Comparison of ENCODE assay signal across 1 cellular context in the genomic region with DNA sequence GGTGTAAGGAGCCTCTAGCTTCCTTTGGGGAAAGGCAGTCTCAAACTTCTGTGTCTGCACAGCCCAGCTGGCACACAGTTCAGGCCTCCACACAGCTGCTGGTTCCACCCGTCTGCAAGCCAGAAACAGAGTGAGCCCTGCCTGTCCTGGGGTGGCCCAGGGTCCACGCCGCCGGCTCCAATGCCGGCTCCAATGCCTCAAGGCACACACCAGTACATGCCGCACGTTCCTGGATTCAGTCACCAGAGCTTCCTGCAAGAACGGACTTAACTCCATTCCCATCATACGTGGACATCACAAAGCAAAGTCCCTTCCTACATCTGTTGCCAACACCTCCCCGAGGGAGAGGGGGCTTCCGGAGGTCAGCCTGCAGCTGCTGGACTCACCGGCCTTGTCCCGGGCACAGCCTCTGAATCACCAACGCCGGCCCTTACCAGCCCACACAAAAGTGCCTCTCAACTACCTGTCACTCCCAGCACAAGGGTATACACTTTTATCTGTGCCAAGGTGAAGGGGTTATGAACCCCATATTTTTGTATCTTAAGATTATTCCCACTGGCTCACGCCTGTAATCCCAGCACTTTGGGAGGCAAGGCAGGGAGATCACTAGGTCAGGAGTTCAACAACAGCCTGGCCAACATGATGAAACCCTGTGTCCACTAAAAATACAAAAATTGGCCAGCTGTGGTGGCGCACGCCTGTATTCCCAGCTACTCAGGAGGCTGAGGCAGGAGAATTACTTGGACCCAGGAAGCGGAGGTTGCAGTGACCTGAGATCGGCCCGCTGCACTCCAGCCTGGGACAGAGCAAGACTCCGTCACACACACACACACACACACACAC.
TF ChIP-seq lines count a peak whose summit lies in the region.

No MANE protein-coding gene starts in this region.

TF ChIP-seq in GM23338, 12 proteins besides CTCF, POLR2A, EP300 and RAD21:
- TF ChIP-seq, protein P1, sequence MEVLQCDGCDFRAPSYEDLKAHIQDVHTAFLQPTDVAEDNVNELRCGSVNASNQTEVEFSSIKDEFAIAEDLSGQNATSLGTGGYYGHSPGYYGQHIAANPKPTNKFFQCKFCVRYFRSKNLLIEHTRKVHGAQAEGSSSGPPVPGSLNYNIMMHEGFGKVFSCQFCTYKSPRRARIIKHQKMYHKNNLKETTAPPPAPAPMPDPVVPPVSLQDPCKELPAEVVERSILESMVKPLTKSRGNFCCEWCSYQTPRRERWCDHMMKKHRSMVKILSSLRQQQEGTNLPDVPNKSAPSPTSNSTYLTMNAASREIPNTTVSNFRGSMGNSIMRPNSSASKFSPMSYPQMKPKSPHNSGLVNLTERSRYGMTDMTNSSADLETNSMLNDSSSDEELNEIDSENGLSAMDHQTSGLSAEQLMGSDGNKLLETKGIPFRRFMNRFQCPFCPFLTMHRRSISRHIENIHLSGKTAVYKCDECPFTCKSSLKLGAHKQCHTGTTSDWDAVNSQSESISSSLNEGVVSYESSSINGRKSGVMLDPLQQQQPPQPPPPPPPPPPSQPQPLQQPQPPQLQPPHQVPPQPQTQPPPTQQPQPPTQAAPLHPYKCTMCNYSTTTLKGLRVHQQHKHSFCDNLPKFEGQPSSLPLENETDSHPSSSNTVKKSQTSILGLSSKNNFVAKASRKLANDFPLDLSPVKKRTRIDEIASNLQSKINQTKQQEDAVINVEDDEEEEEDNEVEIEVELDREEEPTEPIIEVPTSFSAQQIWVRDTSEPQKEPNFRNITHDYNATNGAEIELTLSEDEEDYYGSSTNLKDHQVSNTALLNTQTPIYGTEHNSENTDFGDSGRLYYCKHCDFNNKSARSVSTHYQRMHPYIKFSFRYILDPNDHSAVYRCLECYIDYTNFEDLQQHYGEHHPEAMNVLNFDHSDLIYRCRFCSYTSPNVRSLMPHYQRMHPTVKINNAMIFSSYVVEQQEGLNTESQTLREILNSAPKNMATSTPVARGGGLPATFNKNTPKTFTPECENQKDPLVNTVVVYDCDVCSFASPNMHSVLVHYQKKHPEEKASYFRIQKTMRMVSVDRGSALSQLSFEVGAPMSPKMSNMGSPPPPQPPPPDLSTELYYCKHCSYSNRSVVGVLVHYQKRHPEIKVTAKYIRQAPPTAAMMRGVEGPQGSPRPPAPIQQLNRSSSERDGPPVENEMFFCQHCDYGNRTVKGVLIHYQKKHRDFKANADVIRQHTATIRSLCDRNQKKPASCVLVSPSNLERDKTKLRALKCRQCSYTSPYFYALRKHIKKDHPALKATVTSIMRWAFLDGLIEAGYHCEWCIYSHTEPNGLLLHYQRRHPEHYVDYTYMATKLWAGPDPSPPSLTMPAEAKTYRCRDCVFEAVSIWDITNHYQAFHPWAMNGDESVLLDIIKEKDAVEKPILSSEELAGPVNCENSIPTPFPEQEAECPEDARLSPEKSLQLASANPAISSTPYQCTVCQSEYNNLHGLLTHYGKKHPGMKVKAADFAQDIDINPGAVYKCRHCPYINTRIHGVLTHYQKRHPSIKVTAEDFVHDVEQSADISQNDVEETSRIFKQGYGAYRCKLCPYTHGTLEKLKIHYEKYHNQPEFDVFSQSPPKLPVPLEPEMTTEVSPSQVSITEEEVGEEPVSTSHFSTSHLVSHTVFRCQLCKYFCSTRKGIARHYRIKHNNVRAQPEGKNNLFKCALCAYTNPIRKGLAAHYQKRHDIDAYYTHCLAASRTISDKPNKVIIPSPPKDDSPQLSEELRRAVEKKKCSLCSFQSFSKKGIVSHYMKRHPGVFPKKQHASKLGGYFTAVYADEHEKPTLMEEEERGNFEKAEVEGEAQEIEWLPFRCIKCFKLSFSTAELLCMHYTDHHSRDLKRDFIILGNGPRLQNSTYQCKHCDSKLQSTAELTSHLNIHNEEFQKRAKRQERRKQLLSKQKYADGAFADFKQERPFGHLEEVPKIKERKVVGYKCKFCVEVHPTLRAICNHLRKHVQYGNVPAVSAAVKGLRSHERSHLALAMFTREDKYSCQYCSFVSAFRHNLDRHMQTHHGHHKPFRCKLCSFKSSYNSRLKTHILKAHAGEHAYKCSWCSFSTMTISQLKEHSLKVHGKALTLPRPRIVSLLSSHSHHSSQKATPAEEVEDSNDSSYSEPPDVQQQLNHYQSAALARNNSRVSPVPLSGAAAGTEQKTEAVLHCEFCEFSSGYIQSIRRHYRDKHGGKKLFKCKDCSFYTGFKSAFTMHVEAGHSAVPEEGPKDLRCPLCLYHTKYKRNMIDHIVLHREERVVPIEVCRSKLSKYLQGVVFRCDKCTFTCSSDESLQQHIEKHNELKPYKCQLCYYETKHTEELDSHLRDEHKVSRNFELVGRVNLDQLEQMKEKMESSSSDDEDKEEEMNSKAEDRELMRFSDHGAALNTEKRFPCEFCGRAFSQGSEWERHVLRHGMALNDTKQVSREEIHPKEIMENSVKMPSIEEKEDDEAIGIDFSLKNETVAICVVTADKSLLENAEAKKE (CRISPR knock-in tag; IDR thresholded peaks at IDR 0.05) = no peak
- TF ChIP-seq ZNF331 (CRISPR knock-in tag; IDR thresholded peaks at IDR 0.05; ENCODE audit: low read depth) = no peak
- TF ChIP-seq STAT1 (IDR thresholded peaks at IDR 0.05; ENCODE audit: unreplicated experiment) = no peak
- TF ChIP-seq ZNF114 (CRISPR knock-in tag; IDR thresholded peaks at IDR 0.05) = no peak
- no peak for TF ChIP-seq CREB1 (CRISPR knock-in tag; IDR thresholded peaks at IDR 0.05; ENCODE audit: low read depth)
- TF ChIP-seq NANOG (IDR thresholded peaks at IDR 0.05; ENCODE audit: borderline replicate concordance) = no peak
- TF ChIP-seq EZH2 (IDR thresholded peaks at IDR 0.05; ENCODE audit: low read depth, unreplicated experiment) = no peak
- no peak for TF ChIP-seq POLR2AphosphoS5 (IDR thresholded peaks at IDR 0.05; ENCODE audit: low read depth)
- no peak for TF ChIP-seq JUNB (IDR thresholded peaks at IDR 0.05; ENCODE audit: unreplicated experiment)
- no peak for TF ChIP-seq ETS1 (IDR thresholded peaks at IDR 0.05)
- TF ChIP-seq REST (IDR thresholded peaks at IDR 0.05; ENCODE audit: unreplicated experiment) = no peak
- no peak for TF ChIP-seq EZH2phosphoT487 (IDR thresholded peaks at IDR 0.05; ENCODE audit: unreplicated experiment)
TF ChIP-seq in GM23338: peak in this region for 0.
